ENCODE assay signal across 25 cellular contexts in the genomic region with DNA sequence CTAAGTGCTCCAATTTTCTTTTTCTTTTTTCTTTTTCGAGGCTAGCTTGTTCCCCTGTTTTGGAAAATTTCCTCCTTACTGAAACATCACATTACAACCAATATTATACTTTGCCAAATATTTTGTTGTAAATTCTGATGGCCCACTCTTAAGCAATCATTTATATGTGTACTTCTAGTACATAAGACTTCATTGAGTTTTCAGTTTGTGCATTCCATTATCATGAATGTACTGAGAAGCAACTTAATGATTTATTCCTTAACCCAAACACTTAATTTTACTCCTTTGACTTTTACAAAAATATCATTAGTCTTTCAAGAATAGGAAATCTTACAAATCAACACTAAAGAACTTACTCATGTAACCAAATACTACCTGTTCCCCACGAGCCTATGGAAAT.
"Had no signal": no experiment of that assay in that cellular context is flagged by ENCODE, and none has a peak within 500 bp of the region (broad histone marks: within the 10 kb centered on the region; RNA-seq: fewer than 3 reads in every experiment).

No MANE protein-coding gene starts in this region.

- H3K36me3 Mint-ChIP-seq: mesothelial cell of epicardium; naive B cell; stimulated activated effector memory CD8-positive, alpha-beta T cell treated with anti-CD3 and anti-CD28 coated beads, Interleukin-12 subunit alpha, Interleukin-12 subunit beta, amount 100 ng/mL, for 72 hours had no signal

- H3K4me3 Mint-ChIP-seq: activated CD4-positive, alpha-beta T cell treated with anti-CD3 and anti-CD28 coated beads, Interleukin-2, amount 10 ng/mL, durations not matched to agents 24 days and 14 days; activated naive CD4-positive, alpha-beta T cell treated with anti-CD3 and anti-CD28 coated beads for 36 hours; activated naive CD8-positive, alpha-beta T cell treated with anti-CD3 and anti-CD28 coated beads, Interleukin-2, amount 10 ng/mL, durations not matched to agents 7 days and 5 days; activated T-cell treated with anti-CD3 and anti-CD28 coated beads, Interleukin-2, amount 50 U/mL, for 72 hours; immature natural killer cell; mesothelial cell of epicardium; naive B cell; nephron progenitor cell; stimulated activated effector memory CD8-positive, alpha-beta T cell treated with anti-CD3 and anti-CD28 coated beads, Interleukin-12 subunit alpha, Interleukin-12 subunit beta, amount 100 ng/mL, for 72 hours; stimulated activated naive CD8-positive, alpha-beta T cell treated with anti-CD3 and anti-CD28 coated beads, Interleukin-15, Interleukin-2, amounts not matched to agents 100 ng/mL and 50 ng/mL, for 24 hours had no signal

- ATAC-seq: activated T-cell treated with anti-CD3 and anti-CD28 coated beads, Interleukin-2, amount 50 U/mL, for 72 hours; right lobe of liver; stimulated activated effector memory CD8-positive, alpha-beta T cell treated with anti-CD3 and anti-CD28 coated beads, Interleukin-12 subunit alpha, Interleukin-12 subunit beta, amount 100 ng/mL, for 72 hours had no signal

- DNase-seq: activated CD4-positive, alpha-beta T cell treated with anti-CD3 and anti-CD28 coated beads, Interleukin-2, amount 10 ng/mL, durations not matched to agents 24 days and 14 days; activated CD4-positive, CD25-positive, alpha-beta regulatory T cell treated with anti-CD3 and anti-CD28 coated beads, Interleukin-2, amount 50 U/mL, for 72 hours; activated effector memory CD4-positive, alpha-beta T cell treated with Interleukin-2 at 50 U/mL for 16 hours; activated naive CD4-positive, alpha-beta T cell treated with anti-CD3 and anti-CD28 coated beads for 36 hours; activated naive CD8-positive, alpha-beta T cell treated with anti-CD3 and anti-CD28 coated beads, Interleukin-2, amount 10 ng/mL, durations not matched to agents 7 days and 5 days; activated T-cell treated with anti-CD3 and anti-CD28 coated beads for 4 hours; activated T-cell treated with anti-CD3 and anti-CD28 coated beads, Interleukin-2, amount 50 U/mL, for 72 hours; amniotic stem cell; caudate nucleus; foreskin fibroblast; head of caudate nucleus; hypothalamus; immature natural killer cell; naive B cell; nephron progenitor cell; right lobe of liver; stimulated activated CD4-positive, alpha-beta T cell treated with anti-CD3 and anti-CD28 coated beads, Interleukin-4, amount 100 ng/mL, for 24 hours; T-helper 9 cell; trophoblast cell had no signal

- H3K9me3 Mint-ChIP-seq: activated CD4-positive, alpha-beta T cell treated with anti-CD3 and anti-CD28 coated beads, Interleukin-2, amount 10 ng/mL, durations not matched to agents 24 days and 14 days; activated naive CD4-positive, alpha-beta T cell treated with anti-CD3 and anti-CD28 coated beads for 36 hours; activated T-cell treated with anti-CD3 and anti-CD28 coated beads, Interleukin-2, amount 50 U/mL, for 72 hours; immature natural killer cell; mesothelial cell of epicardium; naive B cell; nephron progenitor cell; stimulated activated effector memory CD8-positive, alpha-beta T cell treated with anti-CD3 and anti-CD28 coated beads, Interleukin-12 subunit alpha, Interleukin-12 subunit beta, amount 100 ng/mL, for 72 hours; stimulated activated naive CD8-positive, alpha-beta T cell treated with anti-CD3 and anti-CD28 coated beads, Interleukin-15, Interleukin-2, amounts not matched to agents 100 ng/mL and 50 ng/mL, for 24 hours had no signal

- H3K27me3 ChIP-seq: neutrophil, right lobe of liver had no signal

- H3K9me3 ChIP-seq: neutrophil, right lobe of liver, thoracic aorta had no signal

- H3K4me1 ChIP-seq: right lobe of liver had no signal

- H3K4me1 Mint-ChIP-seq: activated CD4-positive, alpha-beta T cell treated with anti-CD3 and anti-CD28 coated beads, Interleukin-2, amount 10 ng/mL, durations not matched to agents 24 days and 14 days; activated naive CD8-positive, alpha-beta T cell treated with anti-CD3 and anti-CD28 coated beads, Interleukin-2, amount 10 ng/mL, durations not matched to agents 7 days and 5 days; nephron progenitor cell had no signal

- H3K27ac Mint-ChIP-seq: activated CD4-positive, alpha-beta T cell treated with anti-CD3 and anti-CD28 coated beads, Interleukin-2, amount 10 ng/mL, durations not matched to agents 24 days and 14 days; activated naive CD4-positive, alpha-beta T cell treated with anti-CD3 and anti-CD28 coated beads for 36 hours; activated naive CD8-positive, alpha-beta T cell treated with anti-CD3 and anti-CD28 coated beads, Interleukin-2, amount 10 ng/mL, durations not matched to agents 7 days and 5 days; immature natural killer cell; mesothelial cell of epicardium; nephron progenitor cell; stimulated activated effector memory CD8-positive, alpha-beta T cell treated with anti-CD3 and anti-CD28 coated beads, Interleukin-12 subunit alpha, Interleukin-12 subunit beta, amount 100 ng/mL, for 72 hours; stimulated activated naive CD8-positive, alpha-beta T cell treated with anti-CD3 and anti-CD28 coated beads, Interleukin-15, Interleukin-2, amounts not matched to agents 100 ng/mL and 50 ng/mL, for 24 hours had no signal

- H3K27me3 Mint-ChIP-seq: activated CD4-positive, alpha-beta T cell treated with anti-CD3 and anti-CD28 coated beads, Interleukin-2, amount 10 ng/mL, durations not matched to agents 24 days and 14 days; activated naive CD8-positive, alpha-beta T cell treated with anti-CD3 and anti-CD28 coated beads, Interleukin-2, amount 10 ng/mL, durations not matched to agents 7 days and 5 days; naive B cell; stimulated activated naive CD8-positive, alpha-beta T cell treated with anti-CD3 and anti-CD28 coated beads, Interleukin-15, Interleukin-2, amounts not matched to agents 100 ng/mL and 50 ng/mL, for 24 hours had no signal

- H3K4me3 ChIP-seq: right lobe of liver, skin epidermis, thoracic aorta had no signal

- H3K27ac ChIP-seq: neutrophil, right lobe of liver, skin epidermis, thoracic aorta had no signal

- H3K36me3 ChIP-seq: neutrophil, right lobe of liver, thoracic aorta had no signal
